17 cellular contexts compared by ENCODE assay signal in the genomic region with DNA sequence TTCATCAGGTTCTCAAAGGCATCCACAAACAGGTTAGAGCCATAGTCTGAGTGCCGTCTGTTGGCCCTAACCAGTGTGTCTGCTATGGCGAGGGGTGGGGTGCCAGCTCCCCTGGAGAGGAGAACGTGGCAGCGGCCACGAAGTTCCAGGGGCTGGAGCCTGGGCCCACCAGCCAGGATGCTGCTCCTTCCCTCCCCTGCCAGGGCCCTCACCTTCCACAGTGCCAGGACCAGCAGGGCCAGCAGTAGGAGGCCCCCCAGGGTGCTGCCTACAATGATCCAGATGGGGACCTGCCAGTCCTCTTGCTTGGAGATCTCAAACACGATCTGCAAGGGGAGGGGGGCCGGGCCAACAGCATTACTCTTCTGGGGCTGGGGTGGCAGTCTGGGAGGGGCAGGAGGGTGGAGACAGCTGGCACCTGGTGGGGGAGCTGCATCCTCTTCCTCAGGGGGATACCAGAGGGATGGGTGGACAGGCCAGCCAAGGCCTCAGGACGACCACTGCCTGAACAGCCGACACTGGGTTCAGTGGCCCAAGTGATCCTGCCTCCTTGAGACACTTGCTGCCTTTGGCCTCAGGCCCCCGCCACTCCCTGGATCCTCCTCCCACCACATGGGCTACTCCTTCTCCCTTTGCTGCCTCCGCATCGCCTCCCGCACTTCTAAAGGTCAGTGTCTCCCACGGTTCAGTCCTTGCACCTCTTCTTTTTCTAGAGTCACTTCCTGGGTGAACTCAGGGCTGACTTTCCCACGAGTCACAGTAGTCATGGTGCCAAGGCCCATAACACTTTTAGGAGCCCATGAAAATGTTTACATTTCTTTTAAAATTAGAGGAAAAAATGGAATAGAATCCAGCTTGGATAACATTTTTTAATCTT. TPM values are rescaled to one million over a fixed set of nuclear protein-coding genes. Genes with fewer than 3 reads are reported as not detected.
DNase-seq lines count a peak whose midpoint lies in the region; ATAC-seq and TF ChIP-seq lines count a peak whose summit lies in the region.
"Had no signal": no experiment of that assay in that cellular context is flagged by ENCODE, and none has a peak within 500 bp of the region (broad histone marks: within the 10 kb centered on the region; RNA-seq: fewer than 3 reads in every experiment).

No MANE protein-coding gene starts in this region.

- no peak overlapping the region for H2BK15ac ChIP-seq in IMR-90 (ENCODE audit: low read depth, low read length)

- no peak overlapping the region for H4K5ac ChIP-seq in IMR-90 (ENCODE audit: low read depth, low read length)

- H4K8ac ChIP-seq in IMR-90 (ENCODE audit: low read depth in 2 of 2, low read length in 2 of 2): no peak overlapping the region

- no peak overlapping the region for H2BK20ac ChIP-seq in IMR-90 (ENCODE audit: low read depth, low read length)

- TF ChIP-seq POLR2A in IMR-90 (IDR thresholded peaks at IDR 0.05; ENCODE audit: low read depth, low read length): no peak

- CTCF ChIA-PET in IMR-90 (lab: Yijun Ruan, JAX): no interaction called here

- H3K27me3 ChIP-seq in IMR-90 (ENCODE audit: control insufficient read depth, insufficient read depth, low read length) (no peaks in the 10 kb centered on the region), colonic mucosa (no peaks in the 10 kb centered on the region)
- H3K27me3 ChIP-seq: brain microvascular endothelial cell, right lobe of liver had no signal

- no peak overlapping the region for H2AK9ac ChIP-seq in IMR-90 (replicated peaks; ENCODE audit: low read depth, low read length, poor library complexity)

- H3K27ac ChIP-seq in IMR-90 (ENCODE audit: insufficient read depth, low read length) (no peak overlapping the region), colonic mucosa (no peak overlapping the region)
- H3K27ac ChIP-seq: brain microvascular endothelial cell, PC-9, right lobe of liver had no signal

- no peak overlapping the region for H3K18ac ChIP-seq in IMR-90 (ENCODE audit: low read depth, low read length)

- peak; percentile 1 for DNase-seq in GM13977 (ENCODE audit: low spot score)
- no peak for DNase-seq in IMR-90
- peak; percentile 9 for DNase-seq in colonic mucosa
- DNase-seq in osteocyte (ENCODE audit: extremely low spot score, unreplicated experiment): no peak
- no peak for DNase-seq in activated naive CD8-positive, alpha-beta T cell treated with anti-CD3 and anti-CD28 coated beads for 36 hours
- no peak for DNase-seq in central memory CD4-positive, alpha-beta T cell
- no peak for DNase-seq in stimulated activated naive B cell treated with anti-CD40 and anti-IgM and Interleukin-4, amounts not matched to agents 10 μg/mL and 1 μg/mL and 100 μg/mL, for 72 hours
- DNase-seq: activated naive CD4-positive, alpha-beta T cell; brain microvascular endothelial cell; CD4-positive, CD25-positive, alpha-beta regulatory T cell; GDM1; kidney glomerular epithelial cell; natural killer cell; PC-9; T-helper 1 cell had no signal

- TF ChIP-seq CTCF in GM13977 (IDR thresholded peaks at IDR 0.05; ENCODE audit: extremely low read depth, insufficient read depth, missing control alignments) (no peak), IMR-90 (conservative IDR thresholded peaks at IDR 0.05; ENCODE audit: low read depth, low read length) (no peak), colonic mucosa (IDR thresholded peaks at IDR 0.05) (no peak), osteocyte (IDR thresholded peaks at IDR 0.05) (no peak)

- no peak overlapping the region for H2BK120ac ChIP-seq in IMR-90 (ENCODE audit: low read depth, low read length)

- no peak overlapping the region for H4K91ac ChIP-seq in IMR-90 (ENCODE audit: insufficient read depth, low read depth, low read length)

- peak overlapping the region; percentile 37 for H2AFZ ChIP-seq in IMR-90 (replicated peaks; ENCODE audit: low read length, poor library complexity)
- H2AFZ ChIP-seq: PC-9 had no signal

- H3K9ac ChIP-seq in IMR-90 (ENCODE audit: low read depth, low read length) (no peak overlapping the region), colonic mucosa (ENCODE audit: low read depth in 2 of 2, low read length in 2 of 2) (no peak overlapping the region)

- dilution Hi-C loops in IMR-90 (cut with HindIII; ENCODE audit: low sequenced_read_pairs, unreplicated experiment): no loop called here

- intact Hi-C loops in IMR-90 (cut with micrococcal nuclease): loop anchor here (10.0 kb wide), 1 partner anchor 511 kb away; no protein-coding TSS in a partner anchor
- intact Hi-C loops in colonic mucosa (cut with DNase I): loop anchor here (5.0 kb wide), 1 partner anchor 51 kb away; no protein-coding TSS in a partner anchor

- peak overlapping the region; percentile 96 for H3K27ac Mint-ChIP-seq in osteocyte (ENCODE audit: unreplicated experiment)
- H3K27ac Mint-ChIP-seq in activated naive CD8-positive, alpha-beta T cell treated with anti-CD3 and anti-CD28 coated beads for 36 hours: no peak overlapping the region
- H3K27ac Mint-ChIP-seq in stimulated activated naive B cell treated with anti-CD40 and anti-IgM and Interleukin-4, amounts not matched to agents 10 μg/mL and 1 μg/mL and 100 μg/mL, for 72 hours: no peak overlapping the region
- H3K27ac Mint-ChIP-seq: CD4-positive, CD25-positive, alpha-beta regulatory T cell; stimulated activated naive CD8-positive, alpha-beta T cell treated with anti-CD3 and anti-CD28 coated beads, Interleukin-15, Interleukin-2, amounts not matched to agents 100 ng/mL and 50 ng/mL, for 24 hours had no signal

- 0 out of 2 replicates have a peak overlapping the region, but pooled peaks have one; percentile 8 for H3K23ac ChIP-seq in IMR-90 (ENCODE audit: low read depth, low read length)

- peaks cover 0 to 3% of the 10 kb centered on the region in 2 experiments; a peak in 2 of 4 replicates for H3K79me1 ChIP-seq in IMR-90 (ENCODE audit: low read depth in 1 of 2, low read length in 2 of 2)

- no peak overlapping the region for H3K56ac ChIP-seq in IMR-90 (ENCODE audit: extremely low read depth, insufficient read depth, low read length)

- peaks cover 58% of the 10 kb centered on the region for H3K4me1 Mint-ChIP-seq in osteocyte (ENCODE audit: unreplicated experiment)
- H3K4me1 Mint-ChIP-seq in activated naive CD8-positive, alpha-beta T cell treated with anti-CD3 and anti-CD28 coated beads for 36 hours: peaks cover 29% of the 10 kb centered on the region
- peaks cover 15 to 29% of the 10 kb centered on the region in 2 donors for H3K4me1 Mint-ChIP-seq in stimulated activated naive B cell treated with anti-CD40 and anti-IgM and Interleukin-4, amounts not matched to agents 10 μg/mL and 1 μg/mL and 100 μg/mL, for 72 hours

- H3K9me1 ChIP-seq in IMR-90 (ENCODE audit: insufficient read depth, low read length): peaks cover 5% of the 10 kb centered on the region; the same call in 1 of the 2 replicates

- 0 out of 2 replicates have a peak overlapping the region, but pooled peaks have one; percentile 35 for H3K14ac ChIP-seq in IMR-90 (replicated peaks; ENCODE audit: low read depth, low read length)

- no peak for ATAC-seq in IMR-90 (ENCODE audit: low read depth)
- ATAC-seq in stimulated activated naive B cell treated with anti-CD40 and anti-IgM and Interleukin-4, amounts not matched to agents 10 μg/mL and 1 μg/mL and 100 μg/mL, for 72 hours (replicated peaks): no peak
- ATAC-seq: natural killer cell, right lobe of liver had no signal

- peaks cover 8% of the 10 kb centered on the region for H3K4me1 ChIP-seq in IMR-90 (ENCODE audit: control insufficient read depth, insufficient read depth, low read length)
- peaks cover 3% of the 10 kb centered on the region for H3K4me1 ChIP-seq in colonic mucosa

- H3K9me3 ChIP-seq in IMR-90 (ENCODE audit: control insufficient read depth, insufficient read depth, low read length) (peaks cover 1% of the 10 kb centered on the region; the same call in 1 of the 2 replicates), colonic mucosa (no peaks in the 10 kb centered on the region)
- H3K9me3 ChIP-seq: right lobe of liver had no signal

- peak overlapping the region; percentile 17; the same call in 1 of the 2 replicates for H2AK5ac ChIP-seq in IMR-90 (ENCODE audit: low read depth, low read length)

- peaks cover 9% of the 10 kb centered on the region for H3K36me3 ChIP-seq in IMR-90 (ENCODE audit: control insufficient read depth, insufficient read depth, low read length)
- H3K36me3 ChIP-seq in colonic mucosa: no peaks in the 10 kb centered on the region
- H3K36me3 ChIP-seq: right lobe of liver had no signal

- H3K4ac ChIP-seq in IMR-90 (ENCODE audit: low read depth, low read length): no peak overlapping the region

- H3K36me3 Mint-ChIP-seq in osteocyte (ENCODE audit: unreplicated experiment): peaks cover 64% of the 10 kb centered on the region
- no peaks in the 10 kb centered on the region for H3K36me3 Mint-ChIP-seq in activated naive CD8-positive, alpha-beta T cell treated with anti-CD3 and anti-CD28 coated beads for 36 hours
- peaks cover 2 to 14% of the 10 kb centered on the region in 2 donors for H3K36me3 Mint-ChIP-seq in stimulated activated naive B cell treated with anti-CD40 and anti-IgM and Interleukin-4, amounts not matched to agents 10 μg/mL and 1 μg/mL and 100 μg/mL, for 72 hours
- H3K36me3 Mint-ChIP-seq: CD4-positive, CD25-positive, alpha-beta regulatory T cell; natural killer cell had no signal

- no peak for TF ChIP-seq RAD21 in IMR-90 (IDR thresholded peaks at IDR 0.05; ENCODE audit: low read length)

- H4K20me1 ChIP-seq in IMR-90 (ENCODE audit: insufficient read depth, low read length): no peaks in the 10 kb centered on the region

- H3K4me3 ChIP-seq in IMR-90 (ENCODE audit: insufficient read depth, low read depth, low read length): no peak overlapping the region
- H3K4me3 ChIP-seq in colonic mucosa: no peak overlapping the region
- H3K4me3 ChIP-seq: PC-9, right lobe of liver had no signal

- H3K27me3 Mint-ChIP-seq in osteocyte (ENCODE audit: unreplicated experiment): no peaks in the 10 kb centered on the region
- peaks cover 13% of the 10 kb centered on the region for H3K27me3 Mint-ChIP-seq in activated naive CD8-positive, alpha-beta T cell treated with anti-CD3 and anti-CD28 coated beads for 36 hours
- peaks cover 0 to 14% of the 10 kb centered on the region in 2 donors for H3K27me3 Mint-ChIP-seq in stimulated activated naive B cell treated with anti-CD40 and anti-IgM and Interleukin-4, amounts not matched to agents 10 μg/mL and 1 μg/mL and 100 μg/mL, for 72 hours
- H3K27me3 Mint-ChIP-seq: stimulated activated naive CD8-positive, alpha-beta T cell treated with anti-CD3 and anti-CD28 coated beads, Interleukin-15, Interleukin-2, amounts not matched to agents 100 ng/mL and 50 ng/mL, for 24 hours had no signal

- H2BK5ac ChIP-seq in IMR-90 (ENCODE audit: low read depth, low read length, poor library complexity, severe bottlenecking): no peak overlapping the region

- no peak overlapping the region for H3K4me2 ChIP-seq in IMR-90 (ENCODE audit: low read depth, low read length)
- H3K4me2 ChIP-seq: PC-9 had no signal

- WGBS in IMR-90 (ENCODE audit: extremely low coverage in 2 of 2, insufficient read length in 1 of 2), 2 experiments: 80% methylated on average over 1 of the region's 15 CpGs; no CpG with 5 or more reads in 1 of the 2 experiments

- POLR2A ChIA-PET in IMR-90 (lab: Charles Lee; ENCODE audit: unreplicated experiment): no interaction called here

- in situ Hi-C loops in GM13977 (cut with MboI; ENCODE audit: low pct_unique_long_range_greater_than_20kb, low sequenced_read_pairs, unreplicated experiment) (loop anchor here (10.0 to 25.0 kb wide), 2 partner anchors 231 to 359 kb away; no protein-coding TSS in a partner anchor), IMR-90 (cut with MboI; ENCODE audit: low sequenced_read_pairs) (loop anchor here (5.0 to 10.0 kb wide), 2 partner anchors 249 to 571 kb away; no protein-coding TSS in a partner anchor)

- no TSS peak for BruUV-seq in IMR-90 (replicated peaks; lab: Mats Ljungman, UMichigan)

- H3K4me3 Mint-ChIP-seq in osteocyte (ENCODE audit: unreplicated experiment): no peak overlapping the region
- no peak overlapping the region for H3K4me3 Mint-ChIP-seq in activated naive CD8-positive, alpha-beta T cell treated with anti-CD3 and anti-CD28 coated beads for 36 hours
- H3K4me3 Mint-ChIP-seq in stimulated activated naive B cell treated with anti-CD40 and anti-IgM and Interleukin-4, amounts not matched to agents 10 μg/mL and 1 μg/mL and 100 μg/mL, for 72 hours: no peak overlapping the region
- H3K4me3 Mint-ChIP-seq: natural killer cell; stimulated activated naive CD8-positive, alpha-beta T cell treated with anti-CD3 and anti-CD28 coated beads, Interleukin-15, Interleukin-2, amounts not matched to agents 100 ng/mL and 50 ng/mL, for 24 hours had no signal

- H3K9me3 Mint-ChIP-seq in osteocyte (ENCODE audit: unreplicated experiment): no peaks in the 10 kb centered on the region
- H3K9me3 Mint-ChIP-seq in activated naive CD8-positive, alpha-beta T cell treated with anti-CD3 and anti-CD28 coated beads for 36 hours: no peaks in the 10 kb centered on the region
- no peaks in the 10 kb centered on the region for H3K9me3 Mint-ChIP-seq in stimulated activated naive B cell treated with anti-CD40 and anti-IgM and Interleukin-4, amounts not matched to agents 10 μg/mL and 1 μg/mL and 100 μg/mL, for 72 hours
- H3K9me3 Mint-ChIP-seq: CD4-positive, CD25-positive, alpha-beta regulatory T cell; natural killer cell; stimulated activated naive CD8-positive, alpha-beta T cell treated with anti-CD3 and anti-CD28 coated beads, Interleukin-15, Interleukin-2, amounts not matched to agents 100 ng/mL and 50 ng/mL, for 24 hours had no signal

RNA-seq across cellular contexts. Expression of a gene that starts 26.3 kb away (rescaled TPM):
- total RNA-seq in IMR-90 (2012; rRNA removed) (47.2 and 51.4 TPM in 2 replicates), colonic mucosa (10 to 100 TPM; 34.4 to 52.4 TPM), osteocyte (71.1 and 71.5 TPM in 2 replicates)
- 16.2 and 16.9 TPM in 2 replicates for polyA plus RNA-seq in IMR-90 (2012; rRNA removed)
- 3.0 and 4.1 TPM in 2 replicates for polyA plus RNA-seq in IMR-90 (2012; cell fraction: cytosol; rRNA removed)
- polyA plus RNA-seq in IMR-90 (2012; cell fraction: nucleus; rRNA removed; ENCODE audit: low replicate concordance): 3.5 and 17.2 TPM in 2 replicates
- 10 to 100 TPM; 37.0 to 44.1 TPM for total RNA-seq in activated naive CD8-positive, alpha-beta T cell treated with anti-CD3 and anti-CD28 coated beads for 36 hours

Comparison
In these comparisons a context has a peak if more than half of its experiments do, and no peak if none do; other contexts are left out.
1. DNase-seq: peak in GM13977 (single experiment) and colonic mucosa (single experiment); none in IMR-90 (single experiment), osteocyte (single experiment), activated naive CD8-positive, alpha-beta T cell treated with anti-CD3 and anti-CD28 coated beads for 36 hours (single experiment), central memory CD4-positive, alpha-beta T cell (single experiment) and stimulated activated naive B cell treated with anti-CD40 and anti-IgM and Interleukin-4, amounts not matched to agents 10 μg/mL and 1 μg/mL and 100 μg/mL, for 72 hours (single experiment).